In the genomic region with DNA sequence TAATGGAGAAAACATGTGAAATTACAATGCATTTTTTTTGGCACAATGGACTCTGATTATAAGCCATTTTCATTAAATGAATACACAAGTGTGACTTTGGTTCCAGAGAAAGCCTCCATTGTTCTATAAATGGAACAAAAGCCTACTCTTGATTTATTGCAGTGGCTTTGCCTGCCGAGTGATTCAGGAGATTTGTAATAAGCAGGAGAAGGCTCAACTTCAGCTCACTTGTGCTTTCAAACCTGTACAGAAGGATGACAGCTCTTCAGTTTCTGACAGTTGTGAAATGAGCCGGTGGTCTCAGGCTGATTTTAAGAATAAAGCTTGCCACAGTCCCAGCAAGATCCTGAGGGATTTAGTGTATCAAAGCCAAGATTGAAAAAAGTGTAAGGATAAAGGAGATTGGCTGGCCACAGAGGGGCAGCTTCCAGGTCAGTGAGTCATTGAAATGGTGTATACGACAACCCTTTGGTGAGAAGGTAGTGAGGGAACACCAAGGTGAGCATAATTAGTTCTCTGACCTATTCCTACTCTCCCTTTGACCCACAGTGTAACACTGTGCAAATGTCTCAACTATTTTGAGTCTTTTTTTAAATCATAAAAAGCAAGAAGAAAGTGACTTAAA, we compare ENCODE assay signal across 14 cellular contexts.
DNase-seq lines count a peak whose midpoint lies in the region; ATAC-seq and TF ChIP-seq lines count a peak whose summit lies in the region.
"Had no signal": no experiment of that assay in that cellular context is flagged by ENCODE, and none has a peak within 500 bp of the region (broad histone marks: within the 10 kb centered on the region; RNA-seq: fewer than 3 reads in every experiment).

No MANE protein-coding gene starts in this region.

- no peak for ATAC-seq in GM18505 (IDR thresholded peaks at IDR 0.05; ENCODE audit: unreplicated experiment)
- ATAC-seq: body of pancreas had no signal

- H3K4me3 ChIP-seq in left ventricle myocardium inferior = no peak overlapping the region
- H3K4me3 ChIP-seq in right atrium auricular region = no peak overlapping the region
- H3K4me3 ChIP-seq in mesodermal cell (ENCODE audit: extremely low read depth, insufficient read depth, low read length, poor library complexity, severe bottlenecking) = no peak overlapping the region
- H3K4me3 ChIP-seq: body of pancreas had no signal

- WGBS in mesodermal cell (ENCODE audit: insufficient coverage in 2 of 2), 2 experiments = 64 to 70% methylated on average over 2 to 3 of the region's 3 CpGs

- peaks cover 12% of the 10 kb centered on the region for H3K9me3 ChIP-seq in left ventricle myocardium inferior (replicated peaks)
- H3K9me3 ChIP-seq in right atrium auricular region = peaks cover 0 to 5% of the 10 kb centered on the region in 2 donors
- no peaks in the 10 kb centered on the region for H3K9me3 ChIP-seq in mesodermal cell (ENCODE audit: control insufficient read depth, low read length)
- H3K9me3 ChIP-seq: body of pancreas had no signal

- TF ChIP-seq CTCF in left ventricle myocardium inferior (IDR thresholded peaks at IDR 0.05; ENCODE audit: borderline replicate concordance) = no peak
- no peak for TF ChIP-seq CTCF in right atrium auricular region (IDR thresholded peaks at IDR 0.05)

- H3K4me1 ChIP-seq in left ventricle myocardium inferior (no peaks in the 10 kb centered on the region), right atrium auricular region (no peaks in the 10 kb centered on the region), mesodermal cell (ENCODE audit: control insufficient read depth, insufficient read depth, low read length, poor library complexity, severe bottlenecking) (no peaks in the 10 kb centered on the region)

- H3K27ac ChIP-seq in left ventricle myocardium inferior (replicated peaks) (peak overlapping the region; percentile 37), right atrium auricular region (no peak overlapping the region), mesodermal cell (ENCODE audit: low read depth, low read length, severe bottlenecking) (peak overlapping the region; percentile 30)
- H3K27ac ChIP-seq: body of pancreas, epithelial cell of prostate had no signal

- TF ChIP-seq POLR2A in GM18505 (IDR thresholded peaks at IDR 0.05; ENCODE audit: borderline replicate concordance, extremely low read depth, insufficient read depth, insufficient read length) = no peak

- no peak for DNase-seq in left ventricle myocardium inferior
- DNase-seq in right atrium auricular region (ENCODE audit: low spot score) = no peak
- peak; percentile 61 for DNase-seq in dermis blood vessel endothelial cell
- DNase-seq in GF-D8 (lab: John Stamatoyannopoulos, UW) = no peak
- no peak for DNase-seq in NCI-H2107 (lab: John Stamatoyannopoulos, UW)
- no peak for DNase-seq in DMS53 (lab: John Stamatoyannopoulos, UW)
- DNase-seq: activated CD4-positive, alpha-beta T cell treated with anti-CD3 and anti-CD28 coated beads for 1 hour; body of pancreas; DMS153; NCI-H1436; SW 1271 had no signal

- H3K36me3 ChIP-seq in left ventricle myocardium inferior (no peaks in the 10 kb centered on the region), right atrium auricular region (no peaks in the 10 kb centered on the region), mesodermal cell (ENCODE audit: control insufficient read depth, insufficient read depth, low read length) (no peaks in the 10 kb centered on the region)

- intact Hi-C loops in left ventricle myocardium inferior (cut with micrococcal nuclease) = no loop called here

- H3K27me3 ChIP-seq in left ventricle myocardium inferior (ENCODE audit: low read depth) (no peaks in the 10 kb centered on the region), right atrium auricular region (no peaks in the 10 kb centered on the region)
- H3K27me3 ChIP-seq: body of pancreas had no signal

Comparison
In these comparisons a context has a peak if more than half of its experiments do, and no peak if none do; other contexts are left out.
1. H3K27ac ChIP-seq: peak in left ventricle myocardium inferior (single experiment) and mesodermal cell (single experiment); none in right atrium auricular region (0 of 2).